1 cellular context compared by ENCODE assay signal in genomic region chr20:44683263-44684046, GRCh38.
A peak's percentile ranks its signal among the peaks of the same experiment; 100 is the strongest.
TF ChIP-seq lines count a peak whose summit lies in the region.

No MANE protein-coding gene starts in this region.

TF ChIP-seq in A549, 52 proteins besides CTCF, POLR2A, EP300 and RAD21 (continued from another document):
- TF ChIP-seq SREBF2 (IDR thresholded peaks at IDR 0.05) (no peak), HES2 (IDR thresholded peaks at IDR 0.05) (no peak), ZFP36 (IDR thresholded peaks at IDR 0.05; ENCODE audit: borderline replicate concordance, partially characterized antibody) (no peak), JUNB (IDR thresholded peaks at IDR 0.05) (no peak), HOXB13 (CRISPR knock-in tag; IDR thresholded peaks at IDR 0.05; ENCODE audit: low read depth) (no peak), JUN (IDR thresholded peaks at IDR 0.05) (no peak), CHD2 (IDR thresholded peaks at IDR 0.05; ENCODE audit: low read length, partially characterized antibody) (no peak), HOXB5 (CRISPR knock-in tag; IDR thresholded peaks at IDR 0.05) (no peak), FOSB (CRISPR knock-in tag; IDR thresholded peaks at IDR 0.05) (no peak), FOSL2 (IDR thresholded peaks at IDR 0.05) (no peak), FOSL2 (CRISPR knock-in tag; IDR thresholded peaks at IDR 0.05) (no peak), NR3C1 (IDR thresholded peaks at IDR 0.05) (no peak), HOXA7 (CRISPR knock-in tag; IDR thresholded peaks at IDR 0.05) (no peak), ZC3H11A (IDR thresholded peaks at IDR 0.05) (no peak), CEBPB (IDR thresholded peaks at IDR 0.05) (peak in 1 of 2 experiments; percentile 73; a peak in 3 of 4 replicates), USF2 (IDR thresholded peaks at IDR 0.05) (no peak), NFE2L2 (conservative IDR thresholded peaks at IDR 0.05; ENCODE audit: low read length) (no peak), FOXS1 (CRISPR knock-in tag; IDR thresholded peaks at IDR 0.05) (no peak), EHMT2 (IDR thresholded peaks at IDR 0.05; ENCODE audit: low read depth) (no peak)
